Comparison of ENCODE assay signal across 8 cellular contexts in genomic region chr14:24145700-24146621, GRCh38. TPM values are rescaled to one million over a fixed set of nuclear protein-coding genes. Genes with fewer than 3 reads are reported as not detected.
DNase-seq lines count a peak whose midpoint lies in the region; ATAC-seq and TF ChIP-seq lines count a peak whose summit lies in the region.

A gene with protein sequence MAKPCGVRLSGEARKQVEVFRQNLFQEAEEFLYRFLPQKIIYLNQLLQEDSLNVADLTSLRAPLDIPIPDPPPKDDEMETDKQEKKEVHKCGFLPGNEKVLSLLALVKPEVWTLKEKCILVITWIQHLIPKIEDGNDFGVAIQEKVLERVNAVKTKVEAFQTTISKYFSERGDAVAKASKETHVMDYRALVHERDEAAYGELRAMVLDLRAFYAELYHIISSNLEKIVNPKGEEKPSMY (minus strand): TSS chr14:24146610. CDS start chr14:24146581, 29 bp downstream.

- peak within 1 kb of the TSS; percentile 72 for H3K4me3 ChIP-seq in AG04450 (ENCODE audit: low read depth, low read length)

- peak within 1 kb of the TSS; percentile 96 for H3K4me3 Mint-ChIP-seq in activated CD4-positive, alpha-beta memory T cell treated with anti-CD3 and anti-CD28 coated beads, Interleukin-2, amount 10 ng/mL, durations not matched to agents 7 days and 5 days

- CTCF ChIA-PET in AG04450 (lab: Charles Lee), result interaction anchor here (0.6 to 4.7 kb wide), 8 partner anchors 9 to 1842 kb away, joined by 3 to 54 read pairs (median 4); partner anchors contain the start of genes CIDEB, IRF9 and TINF2
- CTCF ChIA-PET in activated CD4-positive, alpha-beta memory T cell treated with anti-CD3 and anti-CD28 coated beads, Interleukin-2, amount 10 ng/mL, durations not matched to agents 7 days and 5 days (lab: Charles Lee), result interaction anchor here (1.0 to 4.6 kb wide), 12 partner anchors 10 to 286 kb away, joined by 3 to 76 read pairs (median 8); partner anchors contain the start of genes CIDEB, DCAF11, IRF9 and NRL

- DNase-seq in AG04450 (ENCODE audit: low read depth, low spot score), result peak; percentile 20
- peak; percentile 60 for DNase-seq in HCEC 1CT
- no peak for DNase-seq in activated CD4-positive, alpha-beta memory T cell treated with anti-CD3 and anti-CD28 coated beads, Interleukin-2, amount 10 ng/mL, durations not matched to agents 7 days and 5 days
- DNase-seq in Right ventricle myocardium superior, result no peak
- no peak for DNase-seq in posterior vena cava (ENCODE audit: low spot score)
- no peak for DNase-seq in NCI-H524 (lab: John Stamatoyannopoulos, UW)
- no peak for DNase-seq in activated CD4-positive, alpha-beta T cell treated with anti-CD3 and anti-CD28 coated beads for 1 hour
- no peak for DNase-seq in DMS114 treated with DMSO at 0.1 percent for 48 hours (lab: John Stamatoyannopoulos, UW; ENCODE audit: unreplicated experiment)

- peaks cover 82% of the 10 kb centered on the region for H3K36me3 Mint-ChIP-seq in activated CD4-positive, alpha-beta memory T cell treated with anti-CD3 and anti-CD28 coated beads, Interleukin-2, amount 10 ng/mL, durations not matched to agents 7 days and 5 days (ENCODE audit: low read depth)

- POLR2A ChIA-PET in AG04450 (lab: Yijun Ruan, JAX), result interaction anchor here (0.6 to 2.1 kb wide), 4 partner anchors 13 to 96 kb away, joined by 3 to 17 read pairs (median 6); partner anchors contain the start of genes DCAF11, NRL and TINF2
- POLR2A ChIA-PET in activated CD4-positive, alpha-beta memory T cell treated with anti-CD3 and anti-CD28 coated beads, Interleukin-2, amount 10 ng/mL, durations not matched to agents 7 days and 5 days (lab: Charles Lee), result interaction anchor here (0.9 to 21.4 kb wide), 22 partner anchors 9 to 284 kb away, joined by 3 to 652 read pairs (median 8); partner anchors contain the start of genes CARMIL3, CBLN3, CHMP4A and DCAF11

- H3K27ac ChIP-seq in AG04450 (ENCODE audit: low read depth, low read length), result peak within 1 kb of the TSS; percentile 90

- H3K27ac Mint-ChIP-seq in activated CD4-positive, alpha-beta memory T cell treated with anti-CD3 and anti-CD28 coated beads, Interleukin-2, amount 10 ng/mL, durations not matched to agents 7 days and 5 days, result peak within 1 kb of the TSS; percentile 99

- H3K4me1 Mint-ChIP-seq in activated CD4-positive, alpha-beta memory T cell treated with anti-CD3 and anti-CD28 coated beads, Interleukin-2, amount 10 ng/mL, durations not matched to agents 7 days and 5 days, result peaks cover 60% of the 10 kb centered on the region

- no peaks in the 10 kb centered on the region for H3K27me3 Mint-ChIP-seq in activated CD4-positive, alpha-beta memory T cell treated with anti-CD3 and anti-CD28 coated beads, Interleukin-2, amount 10 ng/mL, durations not matched to agents 7 days and 5 days

- no peak for ATAC-seq in Right ventricle myocardium superior (ENCODE audit: poor library complexity)

- no peaks in the 10 kb centered on the region for H3K9me3 Mint-ChIP-seq in activated CD4-positive, alpha-beta memory T cell treated with anti-CD3 and anti-CD28 coated beads, Interleukin-2, amount 10 ng/mL, durations not matched to agents 7 days and 5 days

- H3K9me3 ChIP-seq in AG04450 (ENCODE audit: control insufficient read depth, insufficient read depth, low read length), result peaks cover 3% of the 10 kb centered on the region; the same call in 1 of the 2 replicates

- no peaks in the 10 kb centered on the region for H3K27me3 ChIP-seq in AG04450 (ENCODE audit: control insufficient read depth, insufficient read depth, low read length)

- intact Hi-C loops in Right ventricle myocardium superior (cut with DNase I), result no loop called here
- intact Hi-C loops in posterior vena cava (cut with DNase I), result no loop called here

- no peak for TF ChIP-seq CTCF in AG04450 (IDR thresholded peaks at IDR 0.05; ENCODE audit: low read depth, low read length)

RNA-seq across cellular contexts. Expression of the gene that starts here (rescaled TPM):
- 191 and 208 TPM in 2 replicates for polyA plus RNA-seq in AG04450 (2011; rRNA removed)
- polyA minus RNA-seq in AG04450 (2011; rRNA and poly(A)+ RNA removed), result 52.3 and 55.0 TPM in 2 replicates
- 100 to 1,000 TPM; 395 to 405 TPM for total RNA-seq in activated CD4-positive, alpha-beta memory T cell treated with anti-CD3 and anti-CD28 coated beads, Interleukin-2, amount 10 ng/mL, durations not matched to agents 7 days and 5 days
- total RNA-seq in Right ventricle myocardium superior (88.8 TPM), posterior vena cava (10 to 100 TPM; 72.6 to 97.7 TPM)

Comparison
In these comparisons a context has a peak if more than half of its experiments do, and no peak if none do; other contexts are left out.
1. DNase-seq: peak in AG04450 (single experiment) and HCEC 1CT (single experiment); none in activated CD4-positive, alpha-beta memory T cell treated with anti-CD3 and anti-CD28 coated beads, Interleukin-2, amount 10 ng/mL, durations not matched to agents 7 days and 5 days (single experiment), Right ventricle myocardium superior (single experiment), posterior vena cava (single experiment), NCI-H524 (0 of 2), activated CD4-positive, alpha-beta T cell treated with anti-CD3 and anti-CD28 coated beads for 1 hour (single experiment) and DMS114 treated with DMSO at 0.1 percent for 48 hours (single experiment).